Comparison of ENCODE assay signal across 17 cellular contexts in the genomic region with DNA sequence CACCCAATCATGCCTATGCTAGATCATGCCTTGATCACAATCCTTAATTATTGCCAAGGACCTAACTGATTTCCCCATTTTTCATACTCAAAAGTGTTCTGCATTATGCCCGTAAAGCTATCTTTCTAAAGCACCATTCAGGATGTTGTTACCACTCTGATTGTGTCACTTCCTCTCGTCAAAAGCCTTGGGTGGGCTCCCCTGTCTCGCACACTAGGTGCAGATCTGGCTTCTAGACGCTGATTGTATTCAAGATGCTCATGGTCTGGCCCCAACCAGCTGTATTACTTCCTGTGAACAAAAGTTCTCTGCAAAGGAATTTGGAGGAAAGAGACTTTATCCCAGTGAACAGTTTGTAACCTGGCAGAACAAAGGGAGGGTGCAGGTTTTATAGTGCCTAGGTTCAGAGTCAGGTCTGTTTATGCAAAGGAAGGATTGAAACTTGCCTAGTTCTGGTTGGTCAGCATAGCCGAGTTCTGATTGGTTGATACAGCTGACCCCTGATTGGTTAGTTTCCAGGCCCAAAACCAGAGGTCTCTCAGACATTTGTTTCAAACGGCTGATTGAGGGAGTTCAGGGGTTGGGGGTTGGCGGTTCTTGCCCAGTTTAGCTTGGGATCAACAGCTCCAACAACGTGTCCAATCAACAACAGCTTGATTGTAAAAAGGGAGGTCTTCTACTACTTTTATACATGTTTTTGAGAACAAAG. TPM values are rescaled to one million over a fixed set of nuclear protein-coding genes. Genes with fewer than 3 reads are reported as not detected.
"Had no signal": no experiment of that assay in that cellular context is flagged by ENCODE, and none has a peak within 500 bp of the region (broad histone marks: within the 10 kb centered on the region; RNA-seq: fewer than 3 reads in every experiment).

No MANE protein-coding gene starts in this region.

- ATAC-seq: activated CD4-positive, alpha-beta T cell treated with anti-CD3 and anti-CD28 coated beads for 36 hours; foreskin keratinocyte; heart right ventricle had no signal

- H3K4me3 Mint-ChIP-seq: activated CD4-positive, alpha-beta memory T cell treated with anti-CD3 and anti-CD28 coated beads, Interleukin-2, amount 10 ng/mL, durations not matched to agents 7 days and 5 days; activated CD4-positive, alpha-beta T cell treated with anti-CD3 and anti-CD28 coated beads for 36 hours; memory B cell; neural progenitor cell had no signal

- H3K9me3 ChIP-seq: ascending aorta, heart right ventricle, left ventricle myocardium inferior, stomach, tibial artery, uterus had no signal

- H3K4me1 ChIP-seq: foreskin keratinocyte, neural progenitor cell, parathyroid adenoma, uterus had no signal

- H3K27ac Mint-ChIP-seq: activated CD4-positive, alpha-beta memory T cell treated with anti-CD3 and anti-CD28 coated beads, Interleukin-2, amount 10 ng/mL, durations not matched to agents 7 days and 5 days; activated CD4-positive, alpha-beta T cell treated with anti-CD3 and anti-CD28 coated beads for 36 hours; memory B cell; neural progenitor cell had no signal

- H3K4me2 ChIP-seq: neural progenitor cell had no signal

- H3K27me3 ChIP-seq: ascending aorta, foreskin keratinocyte, heart right ventricle, neural progenitor cell, stomach, tibial artery, uterus had no signal

- H3K4me3 ChIP-seq: ascending aorta, heart right ventricle, left ventricle myocardium inferior, neural progenitor cell, stomach, tibial artery, uterus had no signal

- H3K9ac ChIP-seq: neural progenitor cell, parathyroid adenoma had no signal

- H3K9me3 Mint-ChIP-seq: neural progenitor cell had no signal

- H3K4me1 Mint-ChIP-seq: neural progenitor cell had no signal

- H3K27me3 Mint-ChIP-seq: activated CD4-positive, alpha-beta memory T cell treated with anti-CD3 and anti-CD28 coated beads, Interleukin-2, amount 10 ng/mL, durations not matched to agents 7 days and 5 days; activated CD4-positive, alpha-beta T cell treated with anti-CD3 and anti-CD28 coated beads for 36 hours; memory B cell had no signal

- H3K36me3 ChIP-seq: neural progenitor cell, uterus had no signal

- DNase-seq: activated CD4-positive, alpha-beta memory T cell treated with anti-CD3 and anti-CD28 coated beads, Interleukin-2, amount 10 ng/mL, durations not matched to agents 7 days and 5 days; activated CD4-positive, alpha-beta T cell treated with anti-CD3 and anti-CD28 coated beads for 36 hours; activated CD8-positive, alpha-beta memory T cell treated with anti-CD3 and anti-CD28 coated beads, Interleukin-2, amount 50 U/mL, for 48 hours; foreskin keratinocyte; heart right ventricle; kidney; left ventricle myocardium inferior; retina; stimulated activated CD4-positive, alpha-beta T cell treated with anti-CD3 and anti-CD28 coated beads, Interleukin-4, amount 100 ng/mL, for 1 hour; stomach; T-helper 9 cell; tibial artery; uterus had no signal

- H3K27ac ChIP-seq: ascending aorta, foreskin keratinocyte, heart right ventricle, left ventricle myocardium inferior, neural progenitor cell, parathyroid adenoma, stomach, tibial artery, uterus had no signal

RNA-seq across cellular contexts. Expression of a gene that starts 25.8 kb away (rescaled TPM):
- total RNA-seq: ascending aorta had no signal
